Comparison of ENCODE assay signal across 20 cellular contexts in the genomic region with DNA sequence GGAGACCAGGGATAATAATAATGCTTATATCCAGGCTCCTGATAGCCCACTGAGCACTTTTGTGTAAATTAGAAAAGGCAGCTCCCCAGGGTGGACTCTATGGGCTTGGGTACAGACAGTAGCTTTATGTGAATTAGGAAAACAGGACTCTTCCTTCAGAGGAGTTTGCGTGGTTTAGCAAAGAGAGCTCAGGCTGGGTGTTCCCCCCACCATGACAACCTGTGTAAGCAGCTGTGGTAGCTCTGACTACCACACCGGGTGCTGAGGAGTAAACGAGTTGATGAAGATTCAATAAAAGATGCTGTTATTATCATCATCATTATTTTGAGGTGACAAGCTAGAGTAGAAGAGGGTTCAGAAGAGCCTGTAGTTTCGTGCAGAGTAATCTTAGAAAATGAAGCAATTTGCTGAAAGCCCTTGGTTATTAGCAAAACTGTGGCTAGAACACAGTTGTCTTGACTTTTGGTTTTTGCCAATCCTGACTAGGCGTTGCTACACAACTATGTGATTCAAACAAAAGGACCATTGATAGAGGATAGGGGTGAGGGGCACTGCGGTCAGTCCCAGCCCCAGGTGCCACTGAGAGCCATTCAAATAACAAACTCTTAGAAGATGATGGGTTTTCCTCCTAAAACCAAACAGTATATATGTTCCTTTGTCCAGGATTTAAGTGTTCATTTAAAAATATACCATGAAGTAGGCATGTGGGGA.
DNase-seq lines count a peak whose midpoint lies in the region; ATAC-seq, FAIRE-seq and TF ChIP-seq lines count a peak whose summit lies in the region.
"Had no signal": no experiment of that assay in that cellular context is flagged by ENCODE, and none has a peak within 500 bp of the region (broad histone marks: within the 10 kb centered on the region; RNA-seq: fewer than 3 reads in every experiment).

No MANE protein-coding gene starts in this region.

- CTCF ChIA-PET in MCF 10A (lab: Yijun Ruan, JAX) (interaction anchor here (0.6 to 1.3 kb wide), 2 partner anchors 22 to 716 kb away, joined by 4 read pairs; no protein-coding TSS in a partner anchor), WTC11 (lab: Charles Lee) (no interaction called here)

- ATAC-seq in WTC11 = peak; percentile 52
- no peak for ATAC-seq in HG02938 (IDR thresholded peaks at IDR 0.05; ENCODE audit: unreplicated experiment)
- no peak for ATAC-seq in omental fat pad (ENCODE audit: low FRiP score)

- no peaks in the 10 kb centered on the region for H3K27me3 Mint-ChIP-seq in MCF 10A (ENCODE audit: insufficient read depth, unreplicated experiment)
- no peaks in the 10 kb centered on the region for H3K27me3 Mint-ChIP-seq in WTC11 (ENCODE audit: low read depth)
- H3K27me3 Mint-ChIP-seq: IgD-negative memory B cell had no signal

- no peak for FAIRE-seq in urothelium cell line (lab: Jason Lieb, UNC)
- FAIRE-seq: HTR-8/SVneo, RCC 7860 had no signal

- intact Hi-C loops in MCF 10A (cut with micrococcal nuclease) = loop anchor here (5.0 kb wide), 1 partner anchor 115 kb away; no protein-coding TSS in a partner anchor
- intact Hi-C loops in breast epithelium (cut with DNase I; ENCODE audit: low total_unique reads) = no loop called here

- no peak for TF ChIP-seq POLR2A in breast epithelium (IDR thresholded peaks at IDR 0.05)

- no peaks in the 10 kb centered on the region for H3K36me3 Mint-ChIP-seq in MCF 10A (ENCODE audit: insufficient read depth, unreplicated experiment)
- no peaks in the 10 kb centered on the region for H3K36me3 Mint-ChIP-seq in WTC11
- H3K36me3 Mint-ChIP-seq: CD14-positive monocyte had no signal

- no peak for DNase-seq in MCF 10A (ENCODE audit: unreplicated experiment)
- DNase-seq in breast epithelium (ENCODE audit: low spot score in 2 of 2) = no peak
- DNase-seq in WTC11 (ENCODE audit: low spot score) = no peak
- DNase-seq in urothelium cell line (ENCODE audit: low spot score) = peak; percentile 79
- DNase-seq in midbrain (lab: John Stamatoyannopoulos, UW) = no peak
- DNase-seq in omental fat pad (ENCODE audit: low spot score) = no peak
- DNase-seq: Caco-2, EL, H7, Kasumi-1, NCI-H1105, NCI-H187 treated with DMSO at 0.1 percent for 48 hours, NCI-H2171 treated with DMSO at 0.1 percent for 48 hours, SHP77 treated with DMSO at 0.1 percent for 48 hours had no signal

- H3K27ac Mint-ChIP-seq in MCF 10A (ENCODE audit: low read depth, unreplicated experiment) (peak overlapping the region; percentile 12), WTC11 (no peak overlapping the region)
- H3K27ac Mint-ChIP-seq: CD14-positive monocyte, IgD-negative memory B cell had no signal

- H3K4me1 Mint-ChIP-seq in MCF 10A (ENCODE audit: insufficient read depth, unreplicated experiment) (peaks cover 7% of the 10 kb centered on the region), WTC11 (peaks cover 11% of the 10 kb centered on the region)
- H3K4me1 Mint-ChIP-seq: CD14-positive monocyte, IgD-negative memory B cell had no signal

- no peak overlapping the region for H3K4me3 ChIP-seq in breast epithelium

- no peaks in the 10 kb centered on the region for H3K36me3 ChIP-seq in breast epithelium

- H3K27me3 ChIP-seq in breast epithelium (no peaks in the 10 kb centered on the region), layer of hippocampus (ENCODE audit: control insufficient read depth, insufficient read depth, low read length) (no peaks in the 10 kb centered on the region)

- no peaks in the 10 kb centered on the region for H3K9me3 Mint-ChIP-seq in MCF 10A (ENCODE audit: unreplicated experiment)
- H3K9me3 Mint-ChIP-seq in WTC11 = no peaks in the 10 kb centered on the region
- H3K9me3 Mint-ChIP-seq: CD14-positive monocyte had no signal

- H3K4me1 ChIP-seq in breast epithelium = no peaks in the 10 kb centered on the region

- H3K27ac ChIP-seq in breast epithelium (peak overlapping the region in 1 of 2 donors; percentile 7), layer of hippocampus (ENCODE audit: low read depth, low read length) (peak overlapping the region; percentile 43)

- TF ChIP-seq CTCF in MCF 10A (IDR thresholded peaks at IDR 0.05; ENCODE audit: unreplicated experiment) = no peak
- TF ChIP-seq CTCF in breast epithelium (IDR thresholded peaks at IDR 0.05) = no peak
- no peak for TF ChIP-seq CTCF in WTC11 (IDR thresholded peaks at IDR 0.05)
- TF ChIP-seq CTCF in omental fat pad (IDR thresholded peaks at IDR 0.05) = no peak

- POLR2A ChIA-PET in MCF 10A (lab: Yijun Ruan, JAX) (no interaction called here), WTC11 (lab: Charles Lee) (interaction anchor here (0.7 kb wide), 1 partner anchor 144 kb away, joined by 3 read pairs; no protein-coding TSS in a partner anchor)

- H3K4me3 Mint-ChIP-seq in MCF 10A (ENCODE audit: unreplicated experiment) = no peak overlapping the region
- H3K4me3 Mint-ChIP-seq in WTC11 = no peak overlapping the region
- H3K4me3 Mint-ChIP-seq: CD14-positive monocyte, IgD-negative memory B cell had no signal

- H3K9me3 ChIP-seq in breast epithelium = no peaks in the 10 kb centered on the region
- H3K9me3 ChIP-seq: Caco-2 had no signal

- BruUV-seq in MCF 10A (replicated peaks; lab: Mats Ljungman, UMichigan) = no TSS peak

TF ChIP-seq in WTC11, 78 proteins besides CTCF, POLR2A, EP300 and RAD21 (continues in another document):
- TF ChIP-seq, protein P1, sequence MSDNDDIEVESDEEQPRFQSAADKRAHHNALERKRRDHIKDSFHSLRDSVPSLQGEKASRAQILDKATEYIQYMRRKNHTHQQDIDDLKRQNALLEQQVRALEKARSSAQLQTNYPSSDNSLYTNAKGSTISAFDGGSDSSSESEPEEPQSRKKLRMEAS (CRISPR knock-in tag; IDR thresholded peaks at IDR 0.05) = no peak
- TF ChIP-seq, protein P2, sequence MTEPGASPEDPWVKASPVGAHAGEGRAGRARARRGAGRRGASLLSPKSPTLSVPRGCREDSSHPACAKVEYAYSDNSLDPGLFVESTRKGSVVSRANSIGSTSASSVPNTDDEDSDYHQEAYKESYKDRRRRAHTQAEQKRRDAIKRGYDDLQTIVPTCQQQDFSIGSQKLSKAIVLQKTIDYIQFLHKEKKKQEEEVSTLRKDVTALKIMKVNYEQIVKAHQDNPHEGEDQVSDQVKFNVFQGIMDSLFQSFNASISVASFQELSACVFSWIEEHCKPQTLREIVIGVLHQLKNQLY (CRISPR knock-in tag; IDR thresholded peaks at IDR 0.05) = no peak
- TF ChIP-seq, protein P3, sequence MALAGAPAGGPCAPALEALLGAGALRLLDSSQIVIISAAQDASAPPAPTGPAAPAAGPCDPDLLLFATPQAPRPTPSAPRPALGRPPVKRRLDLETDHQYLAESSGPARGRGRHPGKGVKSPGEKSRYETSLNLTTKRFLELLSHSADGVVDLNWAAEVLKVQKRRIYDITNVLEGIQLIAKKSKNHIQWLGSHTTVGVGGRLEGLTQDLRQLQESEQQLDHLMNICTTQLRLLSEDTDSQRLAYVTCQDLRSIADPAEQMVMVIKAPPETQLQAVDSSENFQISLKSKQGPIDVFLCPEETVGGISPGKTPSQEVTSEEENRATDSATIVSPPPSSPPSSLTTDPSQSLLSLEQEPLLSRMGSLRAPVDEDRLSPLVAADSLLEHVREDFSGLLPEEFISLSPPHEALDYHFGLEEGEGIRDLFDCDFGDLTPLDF (CRISPR knock-in tag; IDR thresholded peaks at IDR 0.05) = no peak
- TF ChIP-seq, protein P4, sequence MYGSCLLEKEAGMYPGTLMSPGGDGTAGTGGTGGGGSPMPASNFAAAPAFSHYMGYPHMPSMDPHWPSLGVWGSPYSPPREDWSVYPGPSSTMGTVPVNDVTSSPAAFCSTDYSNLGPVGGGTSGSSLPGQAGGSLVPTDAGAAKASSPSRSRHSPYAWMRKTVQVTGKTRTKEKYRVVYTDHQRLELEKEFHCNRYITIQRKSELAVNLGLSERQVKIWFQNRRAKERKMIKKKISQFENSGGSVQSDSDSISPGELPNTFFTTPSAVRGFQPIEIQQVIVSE (CRISPR knock-in tag; IDR thresholded peaks at IDR 0.05; ENCODE audit: borderline replicate concordance) = no peak
- TF ChIP-seq JUN (CRISPR knock-in tag; IDR thresholded peaks at IDR 0.05) (no peak), NR3C1 (CRISPR knock-in tag; conservative IDR thresholded peaks at IDR 0.05; ENCODE audit: low read depth) (no peak), ELF4 (CRISPR knock-in tag; IDR thresholded peaks at IDR 0.05; ENCODE audit: low read depth) (no peak), ZNF396 (CRISPR knock-in tag; IDR thresholded peaks at IDR 0.05; ENCODE audit: borderline replicate concordance) (no peak), CREM (CRISPR knock-in tag; IDR thresholded peaks at IDR 0.05) (no peak), GRHL2 (CRISPR knock-in tag; IDR thresholded peaks at IDR 0.05; ENCODE audit: insufficient replicate concordance, severe bottlenecking) (no peak), MXD4 (CRISPR knock-in tag; IDR thresholded peaks at IDR 0.05; ENCODE audit: borderline replicate concordance) (no peak), ZNF263 (CRISPR knock-in tag; IDR thresholded peaks at IDR 0.05; ENCODE audit: low read depth) (no peak), ATF1 (CRISPR knock-in tag; IDR thresholded peaks at IDR 0.05) (no peak)
- TF ChIP-seq, protein P5, sequence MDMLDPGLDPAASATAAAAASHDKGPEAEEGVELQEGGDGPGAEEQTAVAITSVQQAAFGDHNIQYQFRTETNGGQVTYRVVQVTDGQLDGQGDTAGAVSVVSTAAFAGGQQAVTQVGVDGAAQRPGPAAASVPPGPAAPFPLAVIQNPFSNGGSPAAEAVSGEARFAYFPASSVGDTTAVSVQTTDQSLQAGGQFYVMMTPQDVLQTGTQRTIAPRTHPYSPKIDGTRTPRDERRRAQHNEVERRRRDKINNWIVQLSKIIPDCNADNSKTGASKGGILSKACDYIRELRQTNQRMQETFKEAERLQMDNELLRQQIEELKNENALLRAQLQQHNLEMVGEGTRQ (CRISPR knock-in tag; IDR thresholded peaks at IDR 0.05) = no peak
